Comparison of ENCODE assay signal across 8 cellular contexts in genomic region chr7:93442478-93443224, GRCh38.
A peak's percentile ranks its signal among the peaks of the same experiment; 100 is the strongest.
DNase-seq lines count a peak whose midpoint lies in the region; ATAC-seq and TF ChIP-seq lines count a peak whose summit lies in the region.

No MANE protein-coding gene starts in this region.

- peak; percentile 45 for DNase-seq in activated CD8-positive, alpha-beta memory T cell treated with anti-CD3 and anti-CD28 coated beads, Interleukin-2, amount 10 ng/mL, durations not matched to agents 7 days and 5 days
- DNase-seq in activated CD8-positive, alpha-beta memory T cell treated with anti-CD3 and anti-CD28 coated beads for 24 hours = no peak
- DNase-seq in LNCaP clone FGC (ENCODE audit: low read depth) = no peak
- DNase-seq in activated CD4-positive, alpha-beta T cell treated with anti-CD3 and anti-CD28 coated beads for 48 hours = peak; percentile 51
- DNase-seq in fibroblast of pulmonary artery (ENCODE audit: low read depth) = peak; percentile 52
- DNase-seq in stimulated activated CD4-positive, alpha-beta T cell treated with anti-CD3 and anti-CD28 coated beads, Interleukin-1b, Interleukin-23, amount 100 ng/mL, for 48 hours = peak; percentile 15
- no peak for DNase-seq in amygdala (lab: John Stamatoyannopoulos, UW)

- H3K27ac Mint-ChIP-seq in activated CD8-positive, alpha-beta memory T cell treated with anti-CD3 and anti-CD28 coated beads, Interleukin-2, amount 10 ng/mL, durations not matched to agents 7 days and 5 days = no peak overlapping the region

- no peaks in the 10 kb centered on the region for H3K36me3 Mint-ChIP-seq in activated CD8-positive, alpha-beta memory T cell treated with anti-CD3 and anti-CD28 coated beads, Interleukin-2, amount 10 ng/mL, durations not matched to agents 7 days and 5 days

- H3K4me3 Mint-ChIP-seq in activated CD8-positive, alpha-beta memory T cell treated with anti-CD3 and anti-CD28 coated beads, Interleukin-2, amount 10 ng/mL, durations not matched to agents 7 days and 5 days = no peak overlapping the region

- peak; percentile 55 for ATAC-seq in activated CD8-positive, alpha-beta memory T cell treated with anti-CD3 and anti-CD28 coated beads, Interleukin-2, amount 10 ng/mL, durations not matched to agents 7 days and 5 days
- ATAC-seq in GM21723 (IDR thresholded peaks at IDR 0.05; ENCODE audit: unreplicated experiment) = peak; percentile 84

- no peaks in the 10 kb centered on the region for H3K4me1 Mint-ChIP-seq in activated CD8-positive, alpha-beta memory T cell treated with anti-CD3 and anti-CD28 coated beads, Interleukin-2, amount 10 ng/mL, durations not matched to agents 7 days and 5 days

- H3K9me3 Mint-ChIP-seq in activated CD8-positive, alpha-beta memory T cell treated with anti-CD3 and anti-CD28 coated beads, Interleukin-2, amount 10 ng/mL, durations not matched to agents 7 days and 5 days (ENCODE audit: low read depth) = no peaks in the 10 kb centered on the region

- peaks cover 20% of the 10 kb centered on the region for H3K27me3 Mint-ChIP-seq in activated CD8-positive, alpha-beta memory T cell treated with anti-CD3 and anti-CD28 coated beads, Interleukin-2, amount 10 ng/mL, durations not matched to agents 7 days and 5 days

- CTCF ChIA-PET in activated CD8-positive, alpha-beta memory T cell treated with anti-CD3 and anti-CD28 coated beads, Interleukin-2, amount 10 ng/mL, durations not matched to agents 7 days and 5 days (lab: Charles Lee) = interaction anchor here (1.0 to 1.5 kb wide), 7 partner anchors 11 to 645 kb away, joined by 3 to 5 read pairs (median 3); no protein-coding TSS in a partner anchor

- H3K4me3 ChIP-seq in LNCaP clone FGC (ENCODE audit: low read depth, low read length) = no peak overlapping the region
- H3K4me3 ChIP-seq in fibroblast of pulmonary artery (replicated peaks; ENCODE audit: low read depth, low read length) = no peak overlapping the region

- TF ChIP-seq CTCF in LNCaP clone FGC (IDR thresholded peaks at IDR 0.05; ENCODE audit: control insufficient read depth, extremely low read depth, insufficient read depth) (peak; percentile 82), fibroblast of pulmonary artery (IDR thresholded peaks at IDR 0.05; ENCODE audit: low read length, missing control alignments) (peak; percentile 76)

Comparison
In these comparisons a context has a peak if more than half of its experiments do, and no peak if none do; other contexts are left out.
1. DNase-seq: peak in activated CD8-positive, alpha-beta memory T cell treated with anti-CD3 and anti-CD28 coated beads, Interleukin-2, amount 10 ng/mL, durations not matched to agents 7 days and 5 days (single experiment), activated CD4-positive, alpha-beta T cell treated with anti-CD3 and anti-CD28 coated beads for 48 hours (single experiment), fibroblast of pulmonary artery (single experiment) and stimulated activated CD4-positive, alpha-beta T cell treated with anti-CD3 and anti-CD28 coated beads, Interleukin-1b, Interleukin-23, amount 100 ng/mL, for 48 hours (single experiment); none in activated CD8-positive, alpha-beta memory T cell treated with anti-CD3 and anti-CD28 coated beads for 24 hours (single experiment), LNCaP clone FGC (single experiment) and amygdala (0 of 56).